Comparison of ENCODE assay signal across 8 cellular contexts in genomic region chr1:204521941-204522521, GRCh38. TPM values are rescaled to one million over a fixed set of nuclear protein-coding genes. Genes with fewer than 3 reads are reported as not detected.
DNase-seq lines count a peak whose midpoint lies in the region; ATAC-seq and TF ChIP-seq lines count a peak whose summit lies in the region.
"Not testable (repeated sequence)": the region's sequence is repeated elsewhere in the genome, so short reads cannot be mapped to it uniquely, and the experiment has no call there.

No MANE protein-coding gene starts in this region.

- H3K27ac Mint-ChIP-seq in activated CD4-positive, alpha-beta T cell treated with anti-CD3 and anti-CD28 coated beads, Interleukin-2, amount 10 ng/mL, durations not matched to agents 7 days and 5 days, result peak overlapping the region; percentile 93
- H3K27ac Mint-ChIP-seq in activated naive CD8-positive, alpha-beta T cell, result peak overlapping the region; percentile 58
- not testable (repeated sequence) for H3K27ac Mint-ChIP-seq in endodermal cell
- peak overlapping the region in 7 of 10 donors; percentile 88 to 95 (median 91) for H3K27ac Mint-ChIP-seq in naive thymus-derived CD8-positive, alpha-beta T cell

- not testable (repeated sequence) for H3K9me2 ChIP-seq in Loucy (replicated peaks; ENCODE audit: low read depth, low read length)

- H3K9me3 ChIP-seq in DND-41 (ENCODE audit: insufficient read depth, low read length, severe bottlenecking); Loucy (ENCODE audit: insufficient read depth, low read depth, low read length); transverse colon: not testable (repeated sequence)
- H3K9me3 ChIP-seq in endodermal cell (ENCODE audit: control insufficient read depth, low read length), result peaks cover 16% of the 10 kb centered on the region

- intact Hi-C loops in transverse colon (cut with DNase I; ENCODE audit: low total_unique reads), result not testable (repeated sequence)

- H3K9ac ChIP-seq in DND-41 (ENCODE audit: low read depth, low read length) (peak overlapping the region; percentile 49), Loucy (ENCODE audit: low read depth, low read length, poor library complexity, severe bottlenecking) (peak overlapping the region; percentile 65)
- H3K9ac ChIP-seq in endodermal cell (ENCODE audit: extremely low read depth, low read length, poor library complexity, severe bottlenecking), result not testable (repeated sequence)

- H4K20me1 ChIP-seq in DND-41 (ENCODE audit: insufficient read depth, low read length) (peaks cover 24% of the 10 kb centered on the region; the same call in 1 of the 2 replicates), Loucy (ENCODE audit: insufficient read depth, low read length, poor library complexity, severe bottlenecking) (peaks cover 30% of the 10 kb centered on the region)

- DNase-seq in DND-41; activated CD4-positive, alpha-beta T cell treated with anti-CD3 and anti-CD28 coated beads, Interleukin-2, amount 10 ng/mL, durations not matched to agents 7 days and 5 days; naive thymus-derived CD8-positive, alpha-beta T cell; transverse colon: not testable (repeated sequence)
- DNase-seq in OCI-M1 (lab: John Stamatoyannopoulos, UW) (peak; percentile 25), endodermal cell (peak; percentile 13)

- H3K79me2 ChIP-seq in DND-41 (ENCODE audit: insufficient read depth, low read length) (peaks cover 89% of the 10 kb centered on the region), Loucy (ENCODE audit: insufficient read depth, low read length) (peaks cover 89% of the 10 kb centered on the region)

- H3K9me3 Mint-ChIP-seq in activated CD4-positive, alpha-beta T cell treated with anti-CD3 and anti-CD28 coated beads, Interleukin-2, amount 10 ng/mL, durations not matched to agents 7 days and 5 days; activated naive CD8-positive, alpha-beta T cell (ENCODE audit: low read depth): not testable (repeated sequence)
- H3K9me3 Mint-ChIP-seq in endodermal cell, result peaks cover 16% of the 10 kb centered on the region
- peaks cover 0 to 12% (median 4%) of the 10 kb centered on the region in 9 donors for H3K9me3 Mint-ChIP-seq in naive thymus-derived CD8-positive, alpha-beta T cell

- H3K4me1 Mint-ChIP-seq in activated CD4-positive, alpha-beta T cell treated with anti-CD3 and anti-CD28 coated beads, Interleukin-2, amount 10 ng/mL, durations not matched to agents 7 days and 5 days, result peaks cover 77% of the 10 kb centered on the region
- H3K4me1 Mint-ChIP-seq in activated naive CD8-positive, alpha-beta T cell (ENCODE audit: low read depth), result peaks cover 75% of the 10 kb centered on the region
- H3K4me1 Mint-ChIP-seq in endodermal cell, result peaks cover 12% of the 10 kb centered on the region
- peaks cover 31 to 85% (median 81%) of the 10 kb centered on the region in 4 donors for H3K4me1 Mint-ChIP-seq in naive thymus-derived CD8-positive, alpha-beta T cell

- H3K4me1 ChIP-seq in DND-41 (ENCODE audit: insufficient read depth, low read length) (peaks cover 66% of the 10 kb centered on the region), Loucy (ENCODE audit: insufficient read depth, low read length, poor library complexity, severe bottlenecking) (peaks cover 50% of the 10 kb centered on the region), transverse colon (peaks cover 6 to 42% (median 19%) of the 10 kb centered on the region in 4 donors)
- H3K4me1 ChIP-seq in endodermal cell (ENCODE audit: control insufficient read depth, insufficient read depth, low read length), result not testable (repeated sequence)

- not testable (repeated sequence) for ATAC-seq in DND-41 (ENCODE audit: insufficient read depth, low read depth)
- peak in 1 of 2 donors; percentile 9 for ATAC-seq in naive thymus-derived CD8-positive, alpha-beta T cell

- not testable (repeated sequence) for H3K27me3 Mint-ChIP-seq in activated CD4-positive, alpha-beta T cell treated with anti-CD3 and anti-CD28 coated beads, Interleukin-2, amount 10 ng/mL, durations not matched to agents 7 days and 5 days; activated naive CD8-positive, alpha-beta T cell; endodermal cell (ENCODE audit: insufficient read depth); naive thymus-derived CD8-positive, alpha-beta T cell

- not testable (repeated sequence) for H3K27me3 ChIP-seq in DND-41 (ENCODE audit: insufficient read depth, low read length, poor library complexity); Loucy (ENCODE audit: insufficient read depth, low read length, poor library complexity, severe bottlenecking); endodermal cell (ENCODE audit: control insufficient read depth, insufficient read depth, low read length, poor library complexity, severe bottlenecking); transverse colon

- peaks cover 62% of the 10 kb centered on the region for H3K36me3 ChIP-seq in DND-41 (ENCODE audit: insufficient read depth, low read length)
- peaks cover 19% of the 10 kb centered on the region for H3K36me3 ChIP-seq in Loucy (ENCODE audit: insufficient read depth, low read length)
- peaks cover 51% of the 10 kb centered on the region for H3K36me3 ChIP-seq in endodermal cell (ENCODE audit: control insufficient read depth, insufficient read depth, low read length)
- H3K36me3 ChIP-seq in transverse colon, result peaks cover 0 to 28% (median 7%) of the 10 kb centered on the region in 4 donors

- in situ Hi-C loops in transverse colon (cut with MboI; ENCODE audit: low pct_ligation_motif_present in 1 of 4, low pct_unique_long_range_greater_than_20kb in 1 of 4, low sequenced_read_pairs in 3 of 4), result not testable (repeated sequence)

- not testable (repeated sequence) for H3K4me3 Mint-ChIP-seq in activated CD4-positive, alpha-beta T cell treated with anti-CD3 and anti-CD28 coated beads, Interleukin-2, amount 10 ng/mL, durations not matched to agents 7 days and 5 days; endodermal cell
- H3K4me3 Mint-ChIP-seq in activated naive CD8-positive, alpha-beta T cell, result peak overlapping the region; percentile 14
- H3K4me3 Mint-ChIP-seq in naive thymus-derived CD8-positive, alpha-beta T cell, result peak overlapping the region in 9 of 10 donors; percentile 31 to 75 (median 56)

- H3K4me2 ChIP-seq in DND-41 (ENCODE audit: insufficient read depth, low read length) (peak overlapping the region; percentile 60; the same call in 1 of the 2 replicates), Loucy (ENCODE audit: low read depth, low read length, poor library complexity, severe bottlenecking) (peak overlapping the region; percentile 84)

- H3F3A ChIP-seq in Loucy (ENCODE audit: low read depth), result peaks cover 11% of the 10 kb centered on the region; the same call in 1 of the 2 replicates

- H3K36me3 Mint-ChIP-seq in activated CD4-positive, alpha-beta T cell treated with anti-CD3 and anti-CD28 coated beads, Interleukin-2, amount 10 ng/mL, durations not matched to agents 7 days and 5 days (ENCODE audit: low read depth), result peaks cover 78% of the 10 kb centered on the region
- H3K36me3 Mint-ChIP-seq in activated naive CD8-positive, alpha-beta T cell, result peaks cover 21% of the 10 kb centered on the region
- H3K36me3 Mint-ChIP-seq in endodermal cell (ENCODE audit: low read depth), result peaks cover 58% of the 10 kb centered on the region
- H3K36me3 Mint-ChIP-seq in naive thymus-derived CD8-positive, alpha-beta T cell, result peaks cover 10 to 64% (median 37%) of the 10 kb centered on the region in 3 donors

- H3K4me3 ChIP-seq in DND-41 (ENCODE audit: low read depth in 1 of 2, low read length in 2 of 2), result peak overlapping the region in 1 of 2 experiments; percentile 38; a peak in 2 of 4 replicates
- H3K4me3 ChIP-seq in Loucy (ENCODE audit: low read length, poor library complexity, severe bottlenecking), result peak overlapping the region; percentile 67
- H3K4me3 ChIP-seq in endodermal cell (ENCODE audit: low read length); transverse colon: not testable (repeated sequence)

- TF ChIP-seq CTCF in DND-41 (IDR thresholded peaks at IDR 0.05; ENCODE audit: borderline replicate concordance, extremely low read depth, low read length, poor library complexity, severe bottlenecking); Loucy (conservative IDR thresholded peaks at IDR 0.05; ENCODE audit: low read length); endodermal cell (conservative IDR thresholded peaks at IDR 0.05); transverse colon (IDR thresholded peaks at IDR 0.05): not testable (repeated sequence)

- CTCF ChIA-PET in activated CD4-positive, alpha-beta T cell treated with anti-CD3 and anti-CD28 coated beads, Interleukin-2, amount 10 ng/mL, durations not matched to agents 7 days and 5 days (lab: Charles Lee), result interaction anchor here (0.5 to 1.4 kb wide), 6 partner anchors 19 to 132 kb away, joined by 3 to 4 read pairs (median 3); no protein-coding TSS in a partner anchor

- not testable (repeated sequence) for TF ChIP-seq EP300 in transverse colon (IDR thresholded peaks at IDR 0.05; ENCODE audit: low read depth)

- POLR2A ChIA-PET in activated CD4-positive, alpha-beta T cell treated with anti-CD3 and anti-CD28 coated beads, Interleukin-2, amount 10 ng/mL, durations not matched to agents 7 days and 5 days (lab: Charles Lee), result not testable (repeated sequence)
- POLR2A ChIA-PET in naive thymus-derived CD8-positive, alpha-beta T cell (lab: Charles Lee), result interaction anchor here (0.7 to 10.8 kb wide), 9 partner anchors 6 to 242 kb away, joined by 3 to 117 read pairs (median 6); partner anchors contain the start of genes MDM4 and PIK3C2B

- TF ChIP-seq POLR2A in transverse colon (IDR thresholded peaks at IDR 0.05), result not testable (repeated sequence)

- WGBS in endodermal cell (ENCODE audit: insufficient coverage in 1 of 2, insufficient read length in 1 of 2), 2 experiments, result 89 to 94% methylated on average over 5 of the region's 5 CpGs
- 69 to 80% methylated on average over 4 to 5 of the region's 5 CpGs for WGBS in transverse colon (ENCODE audit: low coverage in 1 of 2), 2 donors

- H2AFZ ChIP-seq in DND-41 (ENCODE audit: low read depth, low read length); Loucy (ENCODE audit: low read length): not testable (repeated sequence)

- H3K27ac ChIP-seq in DND-41 (ENCODE audit: low read length) (peak overlapping the region; percentile 93), transverse colon (peak overlapping the region; percentile 22 to 58 (median 38))
- not testable (repeated sequence) for H3K27ac ChIP-seq in endodermal cell (ENCODE audit: low read depth, low read length)

RNA-seq across cellular contexts. Expression of gene MDM4, which starts 5.8 kb away (rescaled TPM):
- 10 to 100 TPM; 95.0 to 98.1 TPM for total RNA-seq in activated CD4-positive, alpha-beta T cell treated with anti-CD3 and anti-CD28 coated beads, Interleukin-2, amount 10 ng/mL, durations not matched to agents 7 days and 5 days
- total RNA-seq in endodermal cell (100 to 1,000 TPM in 1 of 2 donors, 10 to 100 TPM in 1; 65.5 to 161 TPM), transverse colon (100 to 1,000 TPM in 2 of 4 donors, 10 to 100 TPM in 2; 64.3 to 140 (median 109) TPM)
- polyA plus RNA-seq in endodermal cell (2013, experiment 1 of 2), result 21.0 TPM
- 23.6 TPM for polyA plus RNA-seq in endodermal cell (2013, experiment 2 of 2)
- 100 to 1,000 TPM; 243 to 272 TPM for total RNA-seq in naive thymus-derived CD8-positive, alpha-beta T cell
- 10 to 100 TPM; 10.0 to 23.1 (median 10.7) TPM for polyA plus RNA-seq in naive thymus-derived CD8-positive, alpha-beta T cell

RNA-seq across cellular contexts. Expression of gene PIK3C2B, which starts 27.4 kb away (rescaled TPM):
- 10 to 100 TPM; 27.4 to 28.9 TPM for total RNA-seq in activated CD4-positive, alpha-beta T cell treated with anti-CD3 and anti-CD28 coated beads, Interleukin-2, amount 10 ng/mL, durations not matched to agents 7 days and 5 days
- 10 to 100 TPM; 21.3 to 23.9 TPM for total RNA-seq in endodermal cell
- 34.1 TPM for polyA plus RNA-seq in endodermal cell (2013, experiment 1 of 2)
- polyA plus RNA-seq in endodermal cell (2013, experiment 2 of 2), result 30.8 TPM
- total RNA-seq in naive thymus-derived CD8-positive, alpha-beta T cell, result 10 to 100 TPM; 39.5 to 40.1 TPM
- 1 to 10 TPM; 1.3 to 2.6 (median 1.8) TPM for polyA plus RNA-seq in naive thymus-derived CD8-positive, alpha-beta T cell
- 100 to 1,000 TPM in 2 of 4 donors, 10 to 100 TPM in 2; 61.9 to 181 (median 88.8) TPM for total RNA-seq in transverse colon
